ENCODE assay signal across 8 cellular contexts in genomic region chr19:12723643-12724426, GRCh38.
A peak's percentile ranks its signal among the peaks of the same experiment; 100 is the strongest.
DNase-seq lines count a peak whose midpoint lies in the region; ATAC-seq and FAIRE-seq lines count a peak whose summit lies in the region.

TSS of gene TNPO2 (minus strand) at chr19:12723932. CDS start at chr19:12720977, 2,955 bp downstream.

- peaks cover 7% of the 10 kb centered on the region for H3K4me1 ChIP-seq in ACC112 (ENCODE audit: control insufficient read depth, insufficient read depth, low read length, unreplicated experiment)

- H3K27me3 ChIP-seq in ACC112 (ENCODE audit: insufficient read depth, low read length) = no peaks in the 10 kb centered on the region
- H3K27me3 ChIP-seq in layer of hippocampus (ENCODE audit: control insufficient read depth, insufficient read depth, low read length) = no peaks in the 10 kb centered on the region

- H3K4me3 ChIP-seq in ACC112 (ENCODE audit: low read depth, low read length) = peak within 1 kb of the TSS; percentile 98

- H3K27ac ChIP-seq in ACC112 (ENCODE audit: low read depth, low read length) (peak within 1 kb of the TSS; percentile 69), cingulate gyrus (ENCODE audit: low read depth, low read length) (peak within 1 kb of the TSS; percentile 77), layer of hippocampus (ENCODE audit: low read depth, low read length) (peak within 1 kb of the TSS; percentile 64)

- ATAC-seq in activated CD4-positive, CD25-positive, alpha-beta regulatory T cell treated with anti-CD3 and anti-CD28 coated beads, Interleukin-2, amount 50 U/mL, for 24 hours = peak; percentile 55 to 63
- ATAC-seq in HG03565 (IDR thresholded peaks at IDR 0.05; ENCODE audit: unreplicated experiment) = no peak

- H3K79me2 ChIP-seq in ACC112 (ENCODE audit: control insufficient read depth, insufficient read depth, low read length, unreplicated experiment) = peaks cover 39% of the 10 kb centered on the region

- H3K36me3 ChIP-seq in ACC112 (ENCODE audit: insufficient read depth, low read length) = no peaks in the 10 kb centered on the region

- DNase-seq in GM19239 (ENCODE audit: insufficient read length, low spot score) = peak; percentile 85
- peak; percentile 50 for DNase-seq in NCI-H2227 treated with DMSO at 0.1 percent for 48 hours (lab: John Stamatoyannopoulos, UW)
- peak; percentile 57 to 67 for DNase-seq in stimulated activated CD4-positive, alpha-beta T cell treated with anti-CD3 and anti-CD28 coated beads, Interleukin-1b, Interleukin-23, amount 100 ng/mL, for 4 hours (ENCODE audit: low read depth in 2 of 2)

- H2AFZ ChIP-seq in ACC112 (ENCODE audit: low read length, unreplicated experiment) = peak within 1 kb of the TSS; percentile 80

- FAIRE-seq in GM19239 (lab: Jason Lieb, UNC) = peak; percentile 97
